In the genomic region with DNA sequence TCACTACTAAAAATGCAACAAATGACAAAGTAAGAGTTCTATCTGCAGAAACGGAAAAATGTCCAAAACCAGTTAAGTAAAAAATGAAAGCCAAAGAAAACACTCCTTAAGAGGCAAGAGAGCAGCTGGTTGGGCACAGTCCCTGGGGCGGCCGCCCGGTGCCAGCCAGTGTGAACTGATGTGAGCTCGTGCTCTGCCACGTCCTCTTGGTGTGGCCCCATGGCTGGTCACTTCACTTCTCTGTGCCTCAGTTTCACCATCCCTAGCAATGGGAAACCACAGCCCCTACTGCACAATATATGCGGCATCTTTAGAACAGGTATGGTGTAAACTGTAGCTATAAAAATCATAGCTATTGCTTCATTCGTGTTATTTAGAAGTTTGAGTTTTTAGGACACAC, we compare ENCODE assay signal across 1 cellular context.
TF ChIP-seq lines count a peak whose summit lies in the region.

No MANE protein-coding gene starts in this region.

TF ChIP-seq in WTC11, 78 proteins besides CTCF, POLR2A, EP300 and RAD21:
- TF ChIP-seq ZNF219 (CRISPR knock-in tag; IDR thresholded peaks at IDR 0.05; ENCODE audit: borderline replicate concordance) (no peak), ZNF121 (CRISPR knock-in tag; IDR thresholded peaks at IDR 0.05) (no peak), NR1H2 (CRISPR knock-in tag; IDR thresholded peaks at IDR 0.05) (no peak)
- TF ChIP-seq, protein P1, sequence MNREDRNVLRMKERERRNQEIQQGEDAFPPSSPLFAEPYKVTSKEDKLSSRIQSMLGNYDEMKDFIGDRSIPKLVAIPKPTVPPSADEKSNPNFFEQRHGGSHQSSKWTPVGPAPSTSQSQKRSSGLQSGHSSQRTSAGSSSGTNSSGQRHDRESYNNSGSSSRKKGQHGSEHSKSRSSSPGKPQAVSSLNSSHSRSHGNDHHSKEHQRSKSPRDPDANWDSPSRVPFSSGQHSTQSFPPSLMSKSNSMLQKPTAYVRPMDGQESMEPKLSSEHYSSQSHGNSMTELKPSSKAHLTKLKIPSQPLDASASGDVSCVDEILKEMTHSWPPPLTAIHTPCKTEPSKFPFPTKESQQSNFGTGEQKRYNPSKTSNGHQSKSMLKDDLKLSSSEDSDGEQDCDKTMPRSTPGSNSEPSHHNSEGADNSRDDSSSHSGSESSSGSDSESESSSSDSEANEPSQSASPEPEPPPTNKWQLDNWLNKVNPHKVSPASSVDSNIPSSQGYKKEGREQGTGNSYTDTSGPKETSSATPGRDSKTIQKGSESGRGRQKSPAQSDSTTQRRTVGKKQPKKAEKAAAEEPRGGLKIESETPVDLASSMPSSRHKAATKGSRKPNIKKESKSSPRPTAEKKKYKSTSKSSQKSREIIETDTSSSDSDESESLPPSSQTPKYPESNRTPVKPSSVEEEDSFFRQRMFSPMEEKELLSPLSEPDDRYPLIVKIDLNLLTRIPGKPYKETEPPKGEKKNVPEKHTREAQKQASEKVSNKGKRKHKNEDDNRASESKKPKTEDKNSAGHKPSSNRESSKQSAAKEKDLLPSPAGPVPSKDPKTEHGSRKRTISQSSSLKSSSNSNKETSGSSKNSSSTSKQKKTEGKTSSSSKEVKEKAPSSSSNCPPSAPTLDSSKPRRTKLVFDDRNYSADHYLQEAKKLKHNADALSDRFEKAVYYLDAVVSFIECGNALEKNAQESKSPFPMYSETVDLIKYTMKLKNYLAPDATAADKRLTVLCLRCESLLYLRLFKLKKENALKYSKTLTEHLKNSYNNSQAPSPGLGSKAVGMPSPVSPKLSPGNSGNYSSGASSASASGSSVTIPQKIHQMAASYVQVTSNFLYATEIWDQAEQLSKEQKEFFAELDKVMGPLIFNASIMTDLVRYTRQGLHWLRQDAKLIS (CRISPR knock-in tag; IDR thresholded peaks at IDR 0.05; ENCODE audit: borderline replicate concordance), result no peak
- TF ChIP-seq, protein P2, sequence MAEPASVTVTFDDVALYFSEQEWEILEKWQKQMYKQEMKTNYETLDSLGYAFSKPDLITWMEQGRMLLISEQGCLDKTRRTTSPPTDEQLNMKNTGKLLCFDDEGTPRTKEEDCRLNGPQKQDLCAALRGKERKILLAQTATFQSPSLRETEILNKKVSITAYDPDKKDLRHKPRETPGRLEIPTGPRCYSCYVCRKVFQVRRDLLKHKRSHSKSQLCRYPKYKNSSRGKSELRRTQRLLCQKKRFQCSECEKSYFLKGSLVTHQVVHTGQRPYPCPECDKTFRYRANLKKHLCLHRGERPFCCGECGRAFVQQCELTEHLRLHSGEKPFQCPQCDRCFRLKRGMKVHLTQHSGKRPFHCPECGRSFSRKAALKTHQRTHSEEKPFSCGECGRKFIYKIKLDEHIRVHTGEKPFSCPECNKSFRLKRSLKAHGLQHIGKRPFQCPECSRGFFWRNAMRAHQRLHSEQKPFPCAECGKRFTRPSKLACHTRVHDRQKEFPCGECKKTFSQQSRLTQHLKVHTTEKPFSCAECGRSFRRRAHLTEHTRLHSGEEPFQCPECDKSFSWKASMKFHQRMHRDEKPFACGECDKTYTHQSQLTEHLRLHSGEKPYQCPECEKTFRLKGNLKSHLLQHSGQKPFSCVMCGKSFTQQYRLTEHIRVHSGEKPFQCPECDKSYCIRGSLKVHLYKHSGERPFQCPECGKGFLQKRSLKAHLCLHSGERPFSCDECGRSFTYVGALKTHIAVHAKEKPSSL (CRISPR knock-in tag; conservative IDR thresholded peaks at IDR 0.05), result no peak
- TF ChIP-seq, protein P3, sequence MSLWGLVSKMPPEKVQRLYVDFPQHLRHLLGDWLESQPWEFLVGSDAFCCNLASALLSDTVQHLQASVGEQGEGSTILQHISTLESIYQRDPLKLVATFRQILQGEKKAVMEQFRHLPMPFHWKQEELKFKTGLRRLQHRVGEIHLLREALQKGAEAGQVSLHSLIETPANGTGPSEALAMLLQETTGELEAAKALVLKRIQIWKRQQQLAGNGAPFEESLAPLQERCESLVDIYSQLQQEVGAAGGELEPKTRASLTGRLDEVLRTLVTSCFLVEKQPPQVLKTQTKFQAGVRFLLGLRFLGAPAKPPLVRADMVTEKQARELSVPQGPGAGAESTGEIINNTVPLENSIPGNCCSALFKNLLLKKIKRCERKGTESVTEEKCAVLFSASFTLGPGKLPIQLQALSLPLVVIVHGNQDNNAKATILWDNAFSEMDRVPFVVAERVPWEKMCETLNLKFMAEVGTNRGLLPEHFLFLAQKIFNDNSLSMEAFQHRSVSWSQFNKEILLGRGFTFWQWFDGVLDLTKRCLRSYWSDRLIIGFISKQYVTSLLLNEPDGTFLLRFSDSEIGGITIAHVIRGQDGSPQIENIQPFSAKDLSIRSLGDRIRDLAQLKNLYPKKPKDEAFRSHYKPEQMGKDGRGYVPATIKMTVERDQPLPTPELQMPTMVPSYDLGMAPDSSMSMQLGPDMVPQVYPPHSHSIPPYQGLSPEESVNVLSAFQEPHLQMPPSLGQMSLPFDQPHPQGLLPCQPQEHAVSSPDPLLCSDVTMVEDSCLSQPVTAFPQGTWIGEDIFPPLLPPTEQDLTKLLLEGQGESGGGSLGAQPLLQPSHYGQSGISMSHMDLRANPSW (CRISPR knock-in tag; conservative IDR thresholded peaks at IDR 0.05; ENCODE audit: low read depth), result no peak
- TF ChIP-seq, protein P4, sequence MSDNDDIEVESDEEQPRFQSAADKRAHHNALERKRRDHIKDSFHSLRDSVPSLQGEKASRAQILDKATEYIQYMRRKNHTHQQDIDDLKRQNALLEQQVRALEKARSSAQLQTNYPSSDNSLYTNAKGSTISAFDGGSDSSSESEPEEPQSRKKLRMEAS (CRISPR knock-in tag; IDR thresholded peaks at IDR 0.05), result no peak
